In genomic region chr19:58181902-58182576, GRCh38 we compare ENCODE assay signal across 8 cellular contexts. TPM values are rescaled to one million over a fixed set of nuclear protein-coding genes. Genes with fewer than 3 reads are reported as not detected.
DNase-seq lines count a peak whose midpoint lies in the region; ATAC-seq and TF ChIP-seq lines count a peak whose summit lies in the region.

No MANE protein-coding gene starts in this region.

- H3K9me3 Mint-ChIP-seq in activated naive CD4-positive, alpha-beta T cell treated with anti-CD3 and anti-CD28 coated beads, Interleukin-2, amount 50 U/mL, for 24 hours: peaks cover 5% of the 10 kb centered on the region

- H3K79me2 ChIP-seq in hepatocyte: peaks cover 24% of the 10 kb centered on the region

- peaks cover 44% of the 10 kb centered on the region for H3K36me3 Mint-ChIP-seq in activated naive CD4-positive, alpha-beta T cell treated with anti-CD3 and anti-CD28 coated beads, Interleukin-2, amount 50 U/mL, for 24 hours

- peak overlapping the region; percentile 53 to 97 (median 78) for H3K9ac ChIP-seq in BLaER1 treated with 17β-estradiol and CSF1 and Interleukin-3, amounts not matched to agents 10 nM and 100 nM

- TF ChIP-seq CTCF in HFF-Myc (IDR thresholded peaks at IDR 0.05; ENCODE audit: low read depth, low read length, missing control alignments): peak; percentile 60
- peak; percentile 29 for TF ChIP-seq CTCF in hepatocyte (IDR thresholded peaks at IDR 0.05; ENCODE audit: poor library complexity)
- peak in 9 of 11 experiments; percentile 14 to 64 (median 36) for TF ChIP-seq CTCF in spleen (IDR thresholded peaks at IDR 0.05 in 8 of 11, conservative IDR thresholded peaks at IDR 0.05 in 3 of 11)

- H3K27ac ChIP-seq in BLaER1 treated with 17β-estradiol and CSF1 and Interleukin-3, amounts not matched to agents 10 nM and 100 nM: peak overlapping the region; percentile 78 to 100 (median 98)
- peak overlapping the region; percentile 100 for H3K27ac ChIP-seq in hepatocyte
- H3K27ac ChIP-seq in spleen: peak overlapping the region; percentile 98 to 100 (median 100)

- no peaks in the 10 kb centered on the region for H3K27me3 Mint-ChIP-seq in activated naive CD4-positive, alpha-beta T cell treated with anti-CD3 and anti-CD28 coated beads, Interleukin-2, amount 50 U/mL, for 24 hours

- peak overlapping the region; percentile 75 to 90 (median 84) for H3K4me3 ChIP-seq in BLaER1 treated with 17β-estradiol and CSF1 and Interleukin-3, amounts not matched to agents 10 nM and 100 nM
- H3K4me3 ChIP-seq in HFF-Myc (replicated peaks; ENCODE audit: low read depth, low read length) (peak overlapping the region; percentile 80), hepatocyte (peak overlapping the region; percentile 37), spleen (peak overlapping the region in 6 of 8 donors; percentile 47 to 92 (median 68))

- no peaks in the 10 kb centered on the region; a peak in 2 of 22 replicates for H3K27me3 ChIP-seq in BLaER1 treated with 17β-estradiol and CSF1 and Interleukin-3, amounts not matched to agents 10 nM and 100 nM
- H3K27me3 ChIP-seq in hepatocyte (no peaks in the 10 kb centered on the region), spleen (replicated peaks in 1 of 7) (no peaks in the 10 kb centered on the region)

- ATAC-seq in HG03432 (IDR thresholded peaks at IDR 0.05; ENCODE audit: unreplicated experiment): no peak
- ATAC-seq in HG03097 (IDR thresholded peaks at IDR 0.05; ENCODE audit: low FRiP score, unreplicated experiment): no peak

- H4K20me1 ChIP-seq in BLaER1 treated with 17β-estradiol and CSF1 and Interleukin-3, amounts not matched to agents 10 nM and 100 nM: no peaks in the 10 kb centered on the region
- H4K20me1 ChIP-seq in hepatocyte (ENCODE audit: insufficient read depth, poor library complexity, severe bottlenecking): no peaks in the 10 kb centered on the region

- H3K4me1 Mint-ChIP-seq in activated naive CD4-positive, alpha-beta T cell treated with anti-CD3 and anti-CD28 coated beads, Interleukin-2, amount 50 U/mL, for 24 hours: peaks cover 25% of the 10 kb centered on the region

- peaks cover 4 to 12% (median 6%) of the 10 kb centered on the region in 10 experiments; a peak in 17 of 20 replicates for H3K4me1 ChIP-seq in BLaER1 treated with 17β-estradiol and CSF1 and Interleukin-3, amounts not matched to agents 10 nM and 100 nM
- no peaks in the 10 kb centered on the region for H3K4me1 ChIP-seq in hepatocyte (ENCODE audit: insufficient read depth)
- H3K4me1 ChIP-seq in spleen: peaks cover 4 to 20% (median 11%) of the 10 kb centered on the region in 6 donors

- TF ChIP-seq POLR2A in Raji (IDR thresholded peaks at IDR 0.05; ENCODE audit: insufficient read depth, low read depth, low read length) (0 out of 2 replicates have a peak, but pooled peaks have one; percentile 7), spleen (IDR thresholded peaks at IDR 0.05) (no peak)

- no peaks in the 10 kb centered on the region for H3K9me2 ChIP-seq in hepatocyte (replicated peaks; ENCODE audit: insufficient read depth)

- peak overlapping the region; percentile 97 for H3K4me3 Mint-ChIP-seq in activated naive CD4-positive, alpha-beta T cell treated with anti-CD3 and anti-CD28 coated beads, Interleukin-2, amount 50 U/mL, for 24 hours

- H3K36me3 ChIP-seq in BLaER1 treated with 17β-estradiol and CSF1 and Interleukin-3, amounts not matched to agents 10 nM and 100 nM: peaks cover 70 to 83% (median 78%) of the 10 kb centered on the region in 11 experiments
- peaks cover 10% of the 10 kb centered on the region for H3K36me3 ChIP-seq in hepatocyte (replicated peaks; ENCODE audit: insufficient read depth, low read depth)
- peaks cover 9 to 78% (median 46%) of the 10 kb centered on the region in 6 donors for H3K36me3 ChIP-seq in spleen

- H2AFZ ChIP-seq in hepatocyte: no peak overlapping the region

- 71% methylated on average over 4 of the region's 4 CpGs for WGBS in hepatocyte (ENCODE audit: low lambda C conversion rate, missing lambda C conversion rate)
- WGBS in spleen, 5 donors: 46 to 64% (median 54%) methylated on average over 4 of the region's 4 CpGs

- H3K9me3 ChIP-seq in BLaER1 treated with 17β-estradiol and CSF1 and Interleukin-3, amounts not matched to agents 10 nM and 100 nM (replicated peaks in 1 of 11): peaks cover 90 to 95% (median 94%) of the 10 kb centered on the region in 11 experiments
- H3K9me3 ChIP-seq in hepatocyte (ENCODE audit: low read depth) (peaks cover 75% of the 10 kb centered on the region), spleen (peaks cover 48 to 96% (median 92%) of the 10 kb centered on the region in 8 donors)

- intact Hi-C loops in spleen (cut with DNase I; ENCODE audit: low total_unique reads): no loop called here

- DNase-seq in HFF-Myc (ENCODE audit: extremely low read depth, low read depth) (no peak), hepatocyte (ENCODE audit: low spot score) (no peak), spleen (peak; percentile 81)

- H3K27ac Mint-ChIP-seq in activated naive CD4-positive, alpha-beta T cell treated with anti-CD3 and anti-CD28 coated beads, Interleukin-2, amount 50 U/mL, for 24 hours: peak overlapping the region; percentile 98

- H3K4me2 ChIP-seq in BLaER1 treated with 17β-estradiol and CSF1 and Interleukin-3, amounts not matched to agents 10 nM and 100 nM: peak overlapping the region; percentile 67 to 95 (median 79)
- peak overlapping the region; percentile 81 for H3K4me2 ChIP-seq in hepatocyte

RNA-seq across cellular contexts. Expression of gene ZNF274, which starts 0.8 kb away (rescaled TPM):
- total RNA-seq in hepatocyte (28.1 and 28.8 TPM in 2 replicates), spleen (10 to 100 TPM; 32.5 to 53.4 (median 36.9) TPM)
- polyA plus RNA-seq in hepatocyte (29.0 and 30.8 TPM in 2 replicates), spleen (10 to 100 TPM; 17.5 to 19.5 (median 18.4) TPM)

RNA-seq across cellular contexts. Expression of gene ZNF329, which starts 31.4 kb away (rescaled TPM):
- 17.0 and 18.4 TPM in 2 replicates for total RNA-seq in hepatocyte
- 1.8 and 2.8 TPM in 2 replicates for polyA plus RNA-seq in hepatocyte
- 10 to 100 TPM in 4 of 7 donors, 1 to 10 TPM in 3; 8.6 to 13.4 (median 10.4) TPM for total RNA-seq in spleen
- 1 to 10 TPM; 3.8 to 6.1 (median 3.8) TPM for polyA plus RNA-seq in spleen

RNA-seq across cellular contexts. Expression of gene ZNF544, which starts 46.7 kb away (rescaled TPM):
- total RNA-seq in hepatocyte (19.3 and 34.1 TPM in 2 replicates), spleen (10 to 100 TPM; 31.4 to 58.5 (median 39.0) TPM)
- polyA plus RNA-seq in hepatocyte (12.3 and 17.2 TPM in 2 replicates), spleen (10 to 100 TPM; 12.5 to 24.8 (median 20.2) TPM)
